In the genomic region with DNA sequence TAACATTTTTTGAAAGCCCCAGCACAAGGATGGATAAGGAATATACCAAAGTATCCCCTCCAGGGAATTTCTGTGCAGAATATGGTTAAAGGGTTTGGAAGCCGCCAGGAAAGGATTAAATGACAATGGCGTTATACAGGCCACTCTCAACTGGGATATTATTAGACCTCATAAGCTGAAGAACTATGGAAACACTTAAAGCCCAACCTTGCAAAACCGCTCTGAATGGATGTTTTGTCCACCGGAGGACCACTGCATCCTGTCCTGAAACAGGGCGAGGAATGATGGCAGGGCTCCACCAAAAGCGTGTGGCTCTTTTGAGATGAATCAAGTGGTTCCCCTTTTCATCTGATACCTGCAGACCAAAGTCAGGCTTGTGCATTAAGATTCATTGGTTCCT, we compare ENCODE assay signal across 18 cellular contexts. TPM values are rescaled to one million over a fixed set of nuclear protein-coding genes. Genes with fewer than 3 reads are reported as not detected.
DNase-seq lines count a peak whose midpoint lies in the region; ATAC-seq and TF ChIP-seq lines count a peak whose summit lies in the region.
"Had no signal": no experiment of that assay in that cellular context is flagged by ENCODE, and none has a peak within 500 bp of the region (broad histone marks: within the 10 kb centered on the region; RNA-seq: fewer than 3 reads in every experiment).

No MANE protein-coding gene starts in this region.

- H3K4me3 Mint-ChIP-seq in CD8-positive, alpha-beta T cell, result no peak overlapping the region
- H3K4me3 Mint-ChIP-seq in effector memory CD8-positive, alpha-beta T cell, result no peak overlapping the region
- H3K4me3 Mint-ChIP-seq: GM23338, H9, HFFc6 had no signal

- no peaks in the 10 kb centered on the region for H4K20me1 ChIP-seq in OCI-LY1 (ENCODE audit: insufficient read depth, low read length)

- H3K27ac ChIP-seq in CD8-positive, alpha-beta T cell (ENCODE audit: low read depth, low read length), result no peak overlapping the region
- H3K27ac ChIP-seq in OCI-LY1 (ENCODE audit: low read depth, low read length, poor library complexity, severe bottlenecking), result peak overlapping the region; percentile 41
- H3K27ac ChIP-seq: BLaER1 treated with 17β-estradiol and CSF1 and Interleukin-3, amounts not matched to agents 10 nM and 100 nM had no signal

- H2AFZ ChIP-seq in OCI-LY1 (ENCODE audit: low read length), result no peak overlapping the region
- H2AFZ ChIP-seq: GM23338 had no signal

- no peak for ATAC-seq in CD8-positive, alpha-beta T cell
- ATAC-seq in effector memory CD8-positive, alpha-beta T cell (replicated peaks), result no peak
- ATAC-seq: GM23338, HepG2 had no signal

- H3K79me2 ChIP-seq in OCI-LY1 (ENCODE audit: insufficient read depth, low read length), result no peaks in the 10 kb centered on the region

- H3K4me1 Mint-ChIP-seq in CD8-positive, alpha-beta T cell (ENCODE audit: low read depth), result peaks cover 66% of the 10 kb centered on the region
- peaks cover 59 to 70% of the 10 kb centered on the region in 2 donors for H3K4me1 Mint-ChIP-seq in effector memory CD8-positive, alpha-beta T cell (ENCODE audit: low read depth in 2 of 2)
- H3K4me1 Mint-ChIP-seq: GM23338 had no signal

- H3K36me3 Mint-ChIP-seq in CD8-positive, alpha-beta T cell, result peaks cover 81% of the 10 kb centered on the region
- peaks cover 65% of the 10 kb centered on the region for H3K36me3 Mint-ChIP-seq in effector memory CD8-positive, alpha-beta T cell (ENCODE audit: insufficient read depth)

- peaks cover 51% of the 10 kb centered on the region for H3K4me1 ChIP-seq in CD8-positive, alpha-beta T cell (ENCODE audit: insufficient read depth, low read length)
- H3K4me1 ChIP-seq in OCI-LY1 (ENCODE audit: insufficient read depth, low read length, severe bottlenecking), result peaks cover 39% of the 10 kb centered on the region

- no peaks in the 10 kb centered on the region for H3K9me2 ChIP-seq in OCI-LY1 (ENCODE audit: low read depth, low read length)

- H3K9me3 ChIP-seq in CD8-positive, alpha-beta T cell (ENCODE audit: low read length), result no peaks in the 10 kb centered on the region
- H3K9me3 ChIP-seq in OCI-LY1 (ENCODE audit: low read length), result peaks cover 4% of the 10 kb centered on the region; the same call in 1 of the 2 replicates
- H3K9me3 ChIP-seq: BLaER1 treated with 17β-estradiol and CSF1 and Interleukin-3, amounts not matched to agents 10 nM and 100 nM had no signal

- no peak overlapping the region for H3K4me3 ChIP-seq in CD8-positive, alpha-beta T cell (ENCODE audit: low read depth, low read length)
- H3K4me3 ChIP-seq in OCI-LY1 (ENCODE audit: low read depth, low read length, poor library complexity, severe bottlenecking), result no peak overlapping the region
- H3K4me3 ChIP-seq: BLaER1 treated with 17β-estradiol and CSF1 and Interleukin-3, amounts not matched to agents 10 nM and 100 nM; GM23338 had no signal

- no peak for TF ChIP-seq CTCF in CD8-positive, alpha-beta T cell (IDR thresholded peaks at IDR 0.05)
- TF ChIP-seq CTCF in OCI-LY1 (IDR thresholded peaks at IDR 0.05; ENCODE audit: low read length), result no peak

- no peaks in the 10 kb centered on the region; the same call in 1 of the 2 replicates for H3F3A ChIP-seq in OCI-LY1 (ENCODE audit: insufficient read depth, low read length)

- H3K36me3 ChIP-seq in CD8-positive, alpha-beta T cell (ENCODE audit: insufficient read depth, low read length), result peaks cover 13% of the 10 kb centered on the region
- H3K36me3 ChIP-seq in OCI-LY1 (ENCODE audit: insufficient read depth, low read length), result peaks cover 65% of the 10 kb centered on the region

- H3K27me3 Mint-ChIP-seq in CD8-positive, alpha-beta T cell (ENCODE audit: low read depth), result no peaks in the 10 kb centered on the region
- no peaks in the 10 kb centered on the region for H3K27me3 Mint-ChIP-seq in effector memory CD8-positive, alpha-beta T cell
- H3K27me3 Mint-ChIP-seq: CD4-positive, CD25-positive, alpha-beta regulatory T cell had no signal

- POLR2A ChIA-PET in CD8-positive, alpha-beta T cell (lab: Charles Lee), result interaction anchor here (2.0 kb wide), 1 partner anchor 15 kb away, joined by 8 read pairs; no protein-coding TSS in a partner anchor

- intact Hi-C loops in CD8-positive, alpha-beta T cell (cut with DNase I, micrococcal nuclease), result no loop called here

- H3K9me3 Mint-ChIP-seq in CD8-positive, alpha-beta T cell, result no peaks in the 10 kb centered on the region
- no peaks in the 10 kb centered on the region for H3K9me3 Mint-ChIP-seq in effector memory CD8-positive, alpha-beta T cell
- H3K9me3 Mint-ChIP-seq: CD4-positive, CD25-positive, alpha-beta regulatory T cell; GM23338; H9; HFFc6 had no signal

- H3K9ac ChIP-seq in OCI-LY1 (ENCODE audit: low read length), result no peak overlapping the region
- H3K9ac ChIP-seq: BLaER1 treated with 17β-estradiol and CSF1 and Interleukin-3, amounts not matched to agents 10 nM and 100 nM had no signal

- peak; percentile 14 to 31 for DNase-seq in NCI-H526 (lab: John Stamatoyannopoulos, UW)
- no peak for DNase-seq in NCI-H526 treated with DMSO at 0.1 percent for 48 hours (lab: John Stamatoyannopoulos, UW)
- DNase-seq in CD8-positive, alpha-beta T cell, result no peak
- DNase-seq in effector memory CD8-positive, alpha-beta T cell, result no peak
- DNase-seq in NCI-H1048 (lab: John Stamatoyannopoulos, UW), result no peak
- DNase-seq in NCI-H345 (lab: John Stamatoyannopoulos, UW), result no peak
- no peak for DNase-seq in NCI-H1930 (lab: John Stamatoyannopoulos, UW)
- DNase-seq: ACHN; CD4-positive, CD25-positive, alpha-beta regulatory T cell; COR-L47; DMS153; DMS79 treated with DMSO at 0.1 percent for 48 hours; H9; HFFc6 had no signal

- no peak overlapping the region for H3K4me2 ChIP-seq in OCI-LY1 (ENCODE audit: low read length)
- H3K4me2 ChIP-seq: GM23338 had no signal

- CTCF ChIA-PET in CD8-positive, alpha-beta T cell (lab: Charles Lee), result interaction anchor here (1.0 to 1.4 kb wide), 2 partner anchors 35 to 97 kb away, joined by 3 read pairs; no protein-coding TSS in a partner anchor

- peak overlapping the region; percentile 37 for H3K27ac Mint-ChIP-seq in CD8-positive, alpha-beta T cell
- H3K27ac Mint-ChIP-seq in effector memory CD8-positive, alpha-beta T cell, result peak overlapping the region; percentile 61 to 85
- H3K27ac Mint-ChIP-seq: H9, HFFc6 had no signal

- H3K27me3 ChIP-seq in CD8-positive, alpha-beta T cell (ENCODE audit: insufficient read depth, low read length), result no peaks in the 10 kb centered on the region
- H3K27me3 ChIP-seq in OCI-LY1 (ENCODE audit: insufficient read depth, low read length), result no peaks in the 10 kb centered on the region
- H3K27me3 ChIP-seq: BLaER1 treated with 17β-estradiol and CSF1 and Interleukin-3, amounts not matched to agents 10 nM and 100 nM had no signal

RNA-seq across cellular contexts. Expression of gene NFATC2, which starts 32.4 kb away (rescaled TPM):
- 10 to 100 TPM; 32.6 to 34.9 TPM for total RNA-seq in CD8-positive, alpha-beta T cell

Comparison
In these comparisons a context has a peak if more than half of its experiments do, and no peak if none do; other contexts are left out.
1. DNase-seq: peak in NCI-H526 (2 of 2); none in NCI-H526 treated with DMSO at 0.1 percent for 48 hours (single experiment), CD8-positive, alpha-beta T cell (0 of 7), effector memory CD8-positive, alpha-beta T cell (0 of 3), NCI-H1048 (single experiment), NCI-H345 (single experiment) and NCI-H1930 (0 of 2).